In the genomic region with DNA sequence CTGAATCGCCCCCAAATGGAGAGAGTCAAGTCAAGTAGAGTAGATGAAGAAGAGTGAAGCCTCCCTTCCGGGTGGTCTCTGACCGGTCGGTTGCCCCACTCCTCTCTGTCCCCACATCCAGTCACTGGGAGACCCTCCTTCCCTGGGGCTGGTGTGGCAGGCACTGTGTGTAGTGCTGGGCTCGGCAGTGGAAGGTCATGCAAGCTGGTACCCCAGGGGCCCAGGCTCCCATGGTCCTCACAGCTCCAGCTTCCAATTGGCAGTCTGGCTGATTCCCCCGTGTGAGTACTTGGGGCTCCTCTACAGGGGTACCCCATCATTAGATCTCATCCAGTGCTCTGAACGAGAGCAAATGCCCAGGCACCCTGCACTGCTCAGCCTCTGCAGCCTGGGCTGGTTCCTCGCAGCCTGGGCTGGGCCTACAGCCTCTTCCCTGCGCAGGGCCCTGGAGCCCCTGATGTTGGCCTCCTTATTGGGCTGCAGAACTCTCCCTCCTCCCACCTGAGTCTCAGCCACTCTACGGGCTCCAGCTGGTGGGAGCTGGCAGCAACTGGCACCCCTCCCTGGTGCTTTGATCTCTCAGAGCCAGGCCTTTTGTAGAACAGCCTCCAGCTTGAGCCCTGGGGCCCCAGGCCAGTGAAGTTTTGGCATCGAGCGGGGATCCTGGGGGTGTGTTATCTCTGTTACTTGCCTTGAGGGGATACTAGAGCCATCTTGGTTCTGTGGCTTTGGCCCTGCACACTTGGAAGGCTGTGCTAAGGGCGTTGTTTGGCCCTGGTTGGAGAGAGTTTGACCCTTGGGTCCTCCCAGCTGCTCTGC, we compare ENCODE assay signal across 19 cellular contexts.
DNase-seq lines count a peak whose midpoint lies in the region; ATAC-seq and TF ChIP-seq lines count a peak whose summit lies in the region.
"Had no signal": no experiment of that assay in that cellular context is flagged by ENCODE, and none has a peak within 500 bp of the region (broad histone marks: within the 10 kb centered on the region; RNA-seq: fewer than 3 reads in every experiment).

No MANE protein-coding gene starts in this region.

- peaks cover 10% of the 10 kb centered on the region for H3K9me3 Mint-ChIP-seq in glutamatergic neuron (ENCODE audit: unreplicated experiment)
- H3K9me3 Mint-ChIP-seq: CD4-positive, alpha-beta T cell had no signal

- no peaks in the 10 kb centered on the region for H3K4me1 Mint-ChIP-seq in glutamatergic neuron (ENCODE audit: low read depth, unreplicated experiment)

- TF ChIP-seq POLR2A in spleen (IDR thresholded peaks at IDR 0.05): no peak

- peaks cover 17% of the 10 kb centered on the region for H3K36me3 Mint-ChIP-seq in glutamatergic neuron (ENCODE audit: unreplicated experiment)

- H4K20me1 ChIP-seq in DND-41 (ENCODE audit: insufficient read depth, low read length): no peaks in the 10 kb centered on the region

- peaks cover 6% of the 10 kb centered on the region for H3K9me3 ChIP-seq in DND-41 (ENCODE audit: insufficient read depth, low read length, severe bottlenecking)
- H3K9me3 ChIP-seq in spleen: peaks cover 0 to 4% (median 0%) of the 10 kb centered on the region in 8 donors
- H3K9me3 ChIP-seq: HAP-1, SJSA1 had no signal

- H3K79me2 ChIP-seq in DND-41 (ENCODE audit: insufficient read depth, low read length): no peaks in the 10 kb centered on the region

- H3K27ac Mint-ChIP-seq in glutamatergic neuron (ENCODE audit: unreplicated experiment): no peak overlapping the region
- H3K27ac Mint-ChIP-seq: CD4-positive, alpha-beta T cell had no signal

- H3K4me1 ChIP-seq in DND-41 (ENCODE audit: insufficient read depth, low read length) (peaks cover 26% of the 10 kb centered on the region), spleen (peaks cover 0 to 12% (median 2%) of the 10 kb centered on the region in 6 donors)
- H3K4me1 ChIP-seq: A549, HAP-1, SJSA1 had no signal

- peaks cover 15% of the 10 kb centered on the region for H3K27me3 Mint-ChIP-seq in glutamatergic neuron (ENCODE audit: unreplicated experiment)
- H3K27me3 Mint-ChIP-seq: CD4-positive, alpha-beta T cell had no signal

- no peaks in the 10 kb centered on the region for H3K27me3 ChIP-seq in DND-41 (ENCODE audit: insufficient read depth, low read length, poor library complexity)
- H3K27me3 ChIP-seq in spleen (replicated peaks in 1 of 7): peaks cover 0 to 23% (median 0%) of the 10 kb centered on the region in 7 donors

- peak overlapping the region; percentile 23; the same call in 1 of the 2 replicates for H2AFZ ChIP-seq in DND-41 (ENCODE audit: low read depth, low read length)

- peak overlapping the region; percentile 6; the same call in 1 of the 2 replicates for H3K4me2 ChIP-seq in DND-41 (ENCODE audit: insufficient read depth, low read length)
- H3K4me2 ChIP-seq: A549 had no signal

- ATAC-seq in Right ventricle myocardium inferior (peak; percentile 51), left ventricle myocardium superior (no peak), DND-41 (ENCODE audit: insufficient read depth, low read depth) (peak; percentile 89), GM18861 (IDR thresholded peaks at IDR 0.05; ENCODE audit: unreplicated experiment) (no peak), HG03108 (IDR thresholded peaks at IDR 0.05; ENCODE audit: unreplicated experiment) (no peak)
- ATAC-seq: A549 had no signal

- no peaks in the 10 kb centered on the region for H3K36me3 ChIP-seq in DND-41 (ENCODE audit: insufficient read depth, low read length)
- no peaks in the 10 kb centered on the region for H3K36me3 ChIP-seq in spleen
- H3K36me3 ChIP-seq: HAP-1, SJSA1 had no signal

- H3K4me3 Mint-ChIP-seq in glutamatergic neuron (ENCODE audit: unreplicated experiment): no peak overlapping the region
- H3K4me3 Mint-ChIP-seq: CD4-positive, alpha-beta T cell had no signal

- H3K9ac ChIP-seq in DND-41 (ENCODE audit: low read depth, low read length): peak overlapping the region; percentile 31

- H3K4me3 ChIP-seq in DND-41 (ENCODE audit: low read depth in 1 of 2, low read length in 2 of 2) (no peak overlapping the region), spleen (no peak overlapping the region)
- H3K4me3 ChIP-seq: A549, HAP-1, SJSA1 had no signal

- 85 to 92% (median 90%) methylated on average over 11 to 13 of the region's 13 CpGs for WGBS in spleen, 5 donors

- TF ChIP-seq CTCF in DND-41 (IDR thresholded peaks at IDR 0.05; ENCODE audit: borderline replicate concordance, extremely low read depth, low read length, poor library complexity, severe bottlenecking) (peak; percentile 25), glutamatergic neuron (IDR thresholded peaks at IDR 0.05; ENCODE audit: partially characterized antibody, unreplicated experiment) (no peak), spleen (IDR thresholded peaks at IDR 0.05 in 8 of 11, conservative IDR thresholded peaks at IDR 0.05 in 3 of 11) (no peak)

- intact Hi-C loops in Right ventricle myocardium inferior (cut with DNase I): no loop called here
- intact Hi-C loops in left ventricle myocardium superior (cut with micrococcal nuclease): no loop called here
- intact Hi-C loops in spleen (cut with DNase I; ENCODE audit: low total_unique reads): no loop called here

- DNase-seq in Right ventricle myocardium inferior (ENCODE audit: missing footprints) (peak; percentile 39), left ventricle myocardium superior (no peak), DND-41 (peak; percentile 80), glutamatergic neuron (peak; percentile 4), spleen (peak; percentile 59)
- no peak for DNase-seq in stimulated activated naive CD4-positive, alpha-beta T cell treated with Interleukin-2 at 50 U/mL for 16 hours (lab: John Stamatoyannopoulos, UW)
- DNase-seq: NCI-H1417 treated with DMSO at 0.1 percent for 48 hours, NCI-H1930, NCI-H446, NCI-H69, OCI-M1, RPMI8226 had no signal

- H3K27ac ChIP-seq in DND-41 (ENCODE audit: low read length) (peak overlapping the region; percentile 81), spleen (no peak overlapping the region)
- H3K27ac ChIP-seq: A549, HL-60, SJSA1 had no signal

Comparison
In these comparisons a context has a peak if more than half of its experiments do, and no peak if none do; other contexts are left out.
1. ATAC-seq: peak in Right ventricle myocardium inferior (single experiment) and DND-41 (single experiment); none in left ventricle myocardium superior (single experiment), GM18861 (single experiment) and HG03108 (single experiment).
2. DNase-seq: peak in Right ventricle myocardium inferior (single experiment), DND-41 (single experiment), glutamatergic neuron (single experiment) and spleen (single experiment); none in left ventricle myocardium superior (single experiment) and stimulated activated naive CD4-positive, alpha-beta T cell treated with Interleukin-2 at 50 U/mL for 16 hours (single experiment).